Comparison of ENCODE assay signal across 1 cellular context in the genomic region with DNA sequence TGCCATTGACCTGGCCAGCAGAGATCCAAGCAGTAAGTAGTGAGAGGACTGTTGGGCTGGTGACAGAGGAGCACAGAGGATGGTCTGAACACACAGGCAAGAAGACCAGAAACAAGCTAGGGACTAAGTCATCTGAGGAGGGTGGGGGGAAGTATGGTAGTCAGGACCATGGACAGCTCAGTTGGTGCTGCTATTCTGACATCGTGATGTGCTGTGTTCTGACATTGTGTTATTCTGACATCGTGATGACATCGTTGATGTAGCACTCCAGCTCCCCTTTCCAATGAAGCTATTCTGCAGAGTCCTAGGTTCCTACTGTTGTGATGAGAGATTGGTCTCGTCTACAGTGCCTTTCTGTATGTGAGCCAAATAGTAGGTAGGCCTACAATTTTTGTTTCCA.
TF ChIP-seq lines count a peak whose summit lies in the region.

No MANE protein-coding gene starts in this region.

TF ChIP-seq in WTC11, 78 proteins besides CTCF, POLR2A, EP300 and RAD21 (continued from another document):
- TF ChIP-seq, protein P1, sequence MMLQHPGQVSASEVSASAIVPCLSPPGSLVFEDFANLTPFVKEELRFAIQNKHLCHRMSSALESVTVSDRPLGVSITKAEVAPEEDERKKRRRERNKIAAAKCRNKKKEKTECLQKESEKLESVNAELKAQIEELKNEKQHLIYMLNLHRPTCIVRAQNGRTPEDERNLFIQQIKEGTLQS (CRISPR knock-in tag; conservative IDR thresholded peaks at IDR 0.05): 0 out of 2 replicates have a peak, but pooled peaks have one; percentile 22
- no peak for TF ChIP-seq SP1 (CRISPR knock-in tag; conservative IDR thresholded peaks at IDR 0.05)
- TF ChIP-seq FOXK1 (CRISPR knock-in tag; IDR thresholded peaks at IDR 0.05): peak; percentile 79; the same call in 1 of the 2 replicates
- TF ChIP-seq, protein P2, sequence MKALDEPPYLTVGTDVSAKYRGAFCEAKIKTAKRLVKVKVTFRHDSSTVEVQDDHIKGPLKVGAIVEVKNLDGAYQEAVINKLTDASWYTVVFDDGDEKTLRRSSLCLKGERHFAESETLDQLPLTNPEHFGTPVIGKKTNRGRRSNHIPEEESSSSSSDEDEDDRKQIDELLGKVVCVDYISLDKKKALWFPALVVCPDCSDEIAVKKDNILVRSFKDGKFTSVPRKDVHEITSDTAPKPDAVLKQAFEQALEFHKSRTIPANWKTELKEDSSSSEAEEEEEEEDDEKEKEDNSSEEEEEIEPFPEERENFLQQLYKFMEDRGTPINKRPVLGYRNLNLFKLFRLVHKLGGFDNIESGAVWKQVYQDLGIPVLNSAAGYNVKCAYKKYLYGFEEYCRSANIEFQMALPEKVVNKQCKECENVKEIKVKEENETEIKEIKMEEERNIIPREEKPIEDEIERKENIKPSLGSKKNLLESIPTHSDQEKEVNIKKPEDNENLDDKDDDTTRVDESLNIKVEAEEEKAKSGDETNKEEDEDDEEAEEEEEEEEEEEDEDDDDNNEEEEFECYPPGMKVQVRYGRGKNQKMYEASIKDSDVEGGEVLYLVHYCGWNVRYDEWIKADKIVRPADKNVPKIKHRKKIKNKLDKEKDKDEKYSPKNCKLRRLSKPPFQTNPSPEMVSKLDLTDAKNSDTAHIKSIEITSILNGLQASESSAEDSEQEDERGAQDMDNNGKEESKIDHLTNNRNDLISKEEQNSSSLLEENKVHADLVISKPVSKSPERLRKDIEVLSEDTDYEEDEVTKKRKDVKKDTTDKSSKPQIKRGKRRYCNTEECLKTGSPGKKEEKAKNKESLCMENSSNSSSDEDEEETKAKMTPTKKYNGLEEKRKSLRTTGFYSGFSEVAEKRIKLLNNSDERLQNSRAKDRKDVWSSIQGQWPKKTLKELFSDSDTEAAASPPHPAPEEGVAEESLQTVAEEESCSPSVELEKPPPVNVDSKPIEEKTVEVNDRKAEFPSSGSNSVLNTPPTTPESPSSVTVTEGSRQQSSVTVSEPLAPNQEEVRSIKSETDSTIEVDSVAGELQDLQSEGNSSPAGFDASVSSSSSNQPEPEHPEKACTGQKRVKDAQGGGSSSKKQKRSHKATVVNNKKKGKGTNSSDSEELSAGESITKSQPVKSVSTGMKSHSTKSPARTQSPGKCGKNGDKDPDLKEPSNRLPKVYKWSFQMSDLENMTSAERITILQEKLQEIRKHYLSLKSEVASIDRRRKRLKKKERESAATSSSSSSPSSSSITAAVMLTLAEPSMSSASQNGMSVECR (CRISPR knock-in tag; IDR thresholded peaks at IDR 0.05; ENCODE audit: borderline replicate concordance): no peak
- TF ChIP-seq, protein P3, sequence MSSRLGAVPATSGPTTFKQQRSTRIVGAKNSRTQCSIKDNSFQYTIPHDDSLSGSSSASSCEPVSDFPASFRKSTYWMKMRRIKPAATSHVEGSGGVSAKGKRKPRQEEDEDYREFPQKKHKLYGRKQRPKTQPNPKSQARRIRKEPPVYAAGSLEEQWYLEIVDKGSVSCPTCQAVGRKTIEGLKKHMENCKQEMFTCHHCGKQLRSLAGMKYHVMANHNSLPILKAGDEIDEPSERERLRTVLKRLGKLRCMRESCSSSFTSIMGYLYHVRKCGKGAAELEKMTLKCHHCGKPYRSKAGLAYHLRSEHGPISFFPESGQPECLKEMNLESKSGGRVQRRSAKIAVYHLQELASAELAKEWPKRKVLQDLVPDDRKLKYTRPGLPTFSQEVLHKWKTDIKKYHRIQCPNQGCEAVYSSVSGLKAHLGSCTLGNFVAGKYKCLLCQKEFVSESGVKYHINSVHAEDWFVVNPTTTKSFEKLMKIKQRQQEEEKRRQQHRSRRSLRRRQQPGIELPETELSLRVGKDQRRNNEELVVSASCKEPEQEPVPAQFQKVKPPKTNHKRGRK (CRISPR knock-in tag; IDR thresholded peaks at IDR 0.05; ENCODE audit: borderline replicate concordance): no peak
- TF ChIP-seq ZBTB21 (CRISPR knock-in tag; IDR thresholded peaks at IDR 0.05; ENCODE audit: borderline replicate concordance): peak; percentile 98
- TF ChIP-seq TEAD1 (CRISPR knock-in tag; IDR thresholded peaks at IDR 0.05): 0 out of 2 replicates have a peak, but pooled peaks have one; percentile 64
- no peak for TF ChIP-seq CBFB (CRISPR knock-in tag; IDR thresholded peaks at IDR 0.05; ENCODE audit: low read depth)
- no peak for TF ChIP-seq OVOL2 (CRISPR knock-in tag; IDR thresholded peaks at IDR 0.05; ENCODE audit: borderline replicate concordance)
- TF ChIP-seq ESRRA (CRISPR knock-in tag; IDR thresholded peaks at IDR 0.05; ENCODE audit: borderline replicate concordance): peak; percentile 62; the same call in 1 of the 2 replicates
- TF ChIP-seq SMAD4 (CRISPR knock-in tag; IDR thresholded peaks at IDR 0.05): 0 out of 2 replicates have a peak, but pooled peaks have one; percentile 51
- TF ChIP-seq, protein P4, sequence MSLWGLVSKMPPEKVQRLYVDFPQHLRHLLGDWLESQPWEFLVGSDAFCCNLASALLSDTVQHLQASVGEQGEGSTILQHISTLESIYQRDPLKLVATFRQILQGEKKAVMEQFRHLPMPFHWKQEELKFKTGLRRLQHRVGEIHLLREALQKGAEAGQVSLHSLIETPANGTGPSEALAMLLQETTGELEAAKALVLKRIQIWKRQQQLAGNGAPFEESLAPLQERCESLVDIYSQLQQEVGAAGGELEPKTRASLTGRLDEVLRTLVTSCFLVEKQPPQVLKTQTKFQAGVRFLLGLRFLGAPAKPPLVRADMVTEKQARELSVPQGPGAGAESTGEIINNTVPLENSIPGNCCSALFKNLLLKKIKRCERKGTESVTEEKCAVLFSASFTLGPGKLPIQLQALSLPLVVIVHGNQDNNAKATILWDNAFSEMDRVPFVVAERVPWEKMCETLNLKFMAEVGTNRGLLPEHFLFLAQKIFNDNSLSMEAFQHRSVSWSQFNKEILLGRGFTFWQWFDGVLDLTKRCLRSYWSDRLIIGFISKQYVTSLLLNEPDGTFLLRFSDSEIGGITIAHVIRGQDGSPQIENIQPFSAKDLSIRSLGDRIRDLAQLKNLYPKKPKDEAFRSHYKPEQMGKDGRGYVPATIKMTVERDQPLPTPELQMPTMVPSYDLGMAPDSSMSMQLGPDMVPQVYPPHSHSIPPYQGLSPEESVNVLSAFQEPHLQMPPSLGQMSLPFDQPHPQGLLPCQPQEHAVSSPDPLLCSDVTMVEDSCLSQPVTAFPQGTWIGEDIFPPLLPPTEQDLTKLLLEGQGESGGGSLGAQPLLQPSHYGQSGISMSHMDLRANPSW (CRISPR knock-in tag; conservative IDR thresholded peaks at IDR 0.05; ENCODE audit: low read depth): no peak
- TF ChIP-seq, protein P5, sequence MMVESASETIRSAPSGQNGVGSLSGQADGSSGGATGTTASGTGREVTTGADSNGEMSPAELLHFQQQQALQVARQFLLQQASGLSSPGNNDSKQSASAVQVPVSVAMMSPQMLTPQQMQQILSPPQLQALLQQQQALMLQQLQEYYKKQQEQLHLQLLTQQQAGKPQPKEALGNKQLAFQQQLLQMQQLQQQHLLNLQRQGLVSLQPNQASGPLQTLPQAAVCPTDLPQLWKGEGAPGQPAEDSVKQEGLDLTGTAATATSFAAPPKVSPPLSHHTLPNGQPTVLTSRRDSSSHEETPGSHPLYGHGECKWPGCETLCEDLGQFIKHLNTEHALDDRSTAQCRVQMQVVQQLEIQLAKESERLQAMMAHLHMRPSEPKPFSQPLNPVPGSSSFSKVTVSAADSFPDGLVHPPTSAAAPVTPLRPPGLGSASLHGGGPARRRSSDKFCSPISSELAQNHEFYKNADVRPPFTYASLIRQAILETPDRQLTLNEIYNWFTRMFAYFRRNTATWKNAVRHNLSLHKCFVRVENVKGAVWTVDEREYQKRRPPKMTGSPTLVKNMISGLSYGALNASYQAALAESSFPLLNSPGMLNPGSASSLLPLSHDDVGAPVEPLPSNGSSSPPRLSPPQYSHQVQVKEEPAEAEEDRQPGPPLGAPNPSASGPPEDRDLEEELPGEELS (CRISPR knock-in tag; IDR thresholded peaks at IDR 0.05): peak; percentile 62; the same call in 1 of the 2 replicates
- TF ChIP-seq, protein P6, sequence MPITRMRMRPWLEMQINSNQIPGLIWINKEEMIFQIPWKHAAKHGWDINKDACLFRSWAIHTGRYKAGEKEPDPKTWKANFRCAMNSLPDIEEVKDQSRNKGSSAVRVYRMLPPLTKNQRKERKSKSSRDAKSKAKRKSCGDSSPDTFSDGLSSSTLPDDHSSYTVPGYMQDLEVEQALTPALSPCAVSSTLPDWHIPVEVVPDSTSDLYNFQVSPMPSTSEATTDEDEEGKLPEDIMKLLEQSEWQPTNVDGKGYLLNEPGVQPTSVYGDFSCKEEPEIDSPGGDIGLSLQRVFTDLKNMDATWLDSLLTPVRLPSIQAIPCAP (CRISPR knock-in tag; IDR thresholded peaks at IDR 0.05): no peak
- TF ChIP-seq CREB1 (CRISPR knock-in tag; IDR thresholded peaks at IDR 0.05): 0 out of 2 replicates have a peak, but pooled peaks have one; percentile 54
- TF ChIP-seq RELA (CRISPR knock-in tag; IDR thresholded peaks at IDR 0.05; ENCODE audit: borderline replicate concordance): no peak
- TF ChIP-seq MXD4 (CRISPR knock-in tag; IDR thresholded peaks at IDR 0.05; ENCODE audit: borderline replicate concordance): no peak
